17 cellular contexts compared by ENCODE assay signal in the genomic region with DNA sequence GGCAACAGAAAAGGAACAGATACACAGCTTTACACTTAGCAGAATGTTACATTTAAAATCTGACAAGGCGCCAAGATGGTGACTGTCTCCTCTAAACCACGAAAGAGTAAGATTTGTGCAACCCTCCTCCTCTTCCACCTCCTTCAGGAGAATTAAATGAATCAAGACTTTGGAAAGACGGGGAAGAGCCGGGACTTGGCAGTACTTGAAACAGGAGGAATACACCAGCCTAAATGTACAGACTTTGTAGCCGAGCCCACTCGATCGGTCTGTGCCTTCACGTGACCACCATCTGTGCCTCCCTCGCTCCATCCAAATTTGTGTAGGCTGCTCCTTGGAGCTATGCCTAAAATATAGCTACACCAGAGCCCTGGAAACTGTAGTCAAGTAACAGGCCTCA.
A peak's percentile ranks its signal among the peaks of the same experiment; 100 is the strongest.
DNase-seq lines count a peak whose midpoint lies in the region; ATAC-seq and TF ChIP-seq lines count a peak whose summit lies in the region.
"Had no signal": no experiment of that assay in that cellular context is flagged by ENCODE, and none has a peak within 500 bp of the region (broad histone marks: within the 10 kb centered on the region; RNA-seq: fewer than 3 reads in every experiment).

No MANE protein-coding gene starts in this region.

- DNase-seq in HFF-Myc (ENCODE audit: extremely low read depth, low read depth) (peak; percentile 24), amygdala (lab: John Stamatoyannopoulos, UW) (peak in 30 of 56 donors; percentile 10 to 86 (median 36)), fibroblast of pulmonary artery (ENCODE audit: low read depth) (peak; percentile 69), skeletal muscle cell (ENCODE audit: low read depth) (peak; percentile 60), COLO668 (lab: John Stamatoyannopoulos, UW; ENCODE audit: unreplicated experiment) (no peak)
- DNase-seq: activated B cell treated with CpG ODN at 0.5 μM for 24 hours; brain microvascular endothelial cell; CD8-positive, alpha-beta T cell; endodermal cell; H9; NCI-H2081 treated with DMSO at 0.1 percent for 48 hours; sigmoid colon; stimulated activated CD4-positive, alpha-beta T cell treated with anti-CD3 and anti-CD28 coated beads, Interleukin-4, amount 100 ng/mL, for 24 hours had no signal

- ATAC-seq in HG02588 (IDR thresholded peaks at IDR 0.05; ENCODE audit: unreplicated experiment), result no peak
- no peak for ATAC-seq in GM19023 (IDR thresholded peaks at IDR 0.05; ENCODE audit: unreplicated experiment)
- ATAC-seq: CD8-positive, alpha-beta T cell; Right ventricle myocardium inferior had no signal

- TF ChIP-seq CTCF in HFF-Myc (IDR thresholded peaks at IDR 0.05; ENCODE audit: low read depth, low read length, missing control alignments) (no peak), fibroblast of pulmonary artery (IDR thresholded peaks at IDR 0.05; ENCODE audit: low read length, missing control alignments) (no peak)

- H3K4me3 ChIP-seq in HFF-Myc (replicated peaks; ENCODE audit: low read depth, low read length), result no peak overlapping the region
- no peak overlapping the region for H3K4me3 ChIP-seq in fibroblast of pulmonary artery (replicated peaks; ENCODE audit: low read depth, low read length)
- no peak overlapping the region for H3K4me3 ChIP-seq in skeletal muscle cell (ENCODE audit: low read depth, low read length)
- H3K4me3 ChIP-seq: lung, sigmoid colon had no signal
